Comparison of ENCODE assay signal across 16 cellular contexts in genomic region chr5:162956570-162956969, GRCh38.
DNase-seq lines count a peak whose midpoint lies in the region; ATAC-seq and TF ChIP-seq lines count a peak whose summit lies in the region.
"Had no signal": no experiment of that assay in that cellular context is flagged by ENCODE, and none has a peak within 500 bp of the region (broad histone marks: within the 10 kb centered on the region; RNA-seq: fewer than 3 reads in every experiment).

No MANE protein-coding gene starts in this region.

- no peak overlapping the region for H2AFZ ChIP-seq in MM.1S (ENCODE audit: low read length)

- BruUV-seq in A673 (replicated peaks; lab: Mats Ljungman, UMichigan) = no TSS peak

- H3K9me2 ChIP-seq in MM.1S (replicated peaks; ENCODE audit: insufficient read depth, low read length) = no peaks in the 10 kb centered on the region

- H3K36me3 ChIP-seq in A673 (ENCODE audit: insufficient read depth, low read length, poor library complexity, severe bottlenecking) = no peaks in the 10 kb centered on the region
- no peaks in the 10 kb centered on the region for H3K36me3 ChIP-seq in MM.1S (replicated peaks; ENCODE audit: insufficient read depth, low read length)
- no peaks in the 10 kb centered on the region for H3K36me3 ChIP-seq in endodermal cell (ENCODE audit: control insufficient read depth, insufficient read depth, low read length)

- DNase-seq in A673 (ENCODE audit: low spot score) (no peak), MM.1S (no peak), endodermal cell (no peak), erythroblast (lab: John Stamatoyannopoulos, UW) (no peak), NCI-H1092 (lab: John Stamatoyannopoulos, UW) (no peak)
- DNase-seq: 8988T, C1 segment of cervical spinal cord, HCEC 1CT, NCI-H1105, NCI-H1694 treated with DMSO at 0.1 percent for 48 hours, NCI-H446 had no signal

- WGBS in endodermal cell (ENCODE audit: insufficient coverage in 1 of 2, insufficient read length in 1 of 2), 2 experiments = 90% methylated on average over 1 of the region's 1 CpG; no CpG with 5 or more reads in 1 of the 2 experiments

- POLR2A ChIA-PET in A673 (lab: Charles Lee; ENCODE audit: low non-redundant PET) = no interaction called here

- no peaks in the 10 kb centered on the region for H3K79me2 ChIP-seq in MM.1S (ENCODE audit: low read length)

- H3K4me3 Mint-ChIP-seq in endodermal cell = no peak overlapping the region

- ATAC-seq in GM18511 (IDR thresholded peaks at IDR 0.05; ENCODE audit: unreplicated experiment) = peak; percentile 61
- no peak for ATAC-seq in HG02884 (IDR thresholded peaks at IDR 0.05; ENCODE audit: unreplicated experiment)
- no peak for ATAC-seq in HG03460 (IDR thresholded peaks at IDR 0.05; ENCODE audit: unreplicated experiment)
- ATAC-seq: K562 had no signal

- no peak overlapping the region for H3K4me3 ChIP-seq in A673 (ENCODE audit: low read depth, low read length, poor library complexity, severe bottlenecking)
- no peak overlapping the region for H3K4me3 ChIP-seq in MM.1S (ENCODE audit: low read length)
- no peak overlapping the region for H3K4me3 ChIP-seq in endodermal cell (ENCODE audit: low read length)
- H3K4me3 ChIP-seq: K562 had no signal

- intact Hi-C loops in A673 (cut with micrococcal nuclease; ENCODE audit: unreplicated experiment) = no loop called here

- CTCF ChIA-PET in A673 (lab: Charles Lee) = no interaction called here

- H3K27me3 ChIP-seq in A673 (replicated peaks; ENCODE audit: insufficient read depth, low read depth, low read length, poor library complexity) (no peaks in the 10 kb centered on the region), MM.1S (replicated peaks; ENCODE audit: insufficient read depth, low read length) (no peaks in the 10 kb centered on the region), endodermal cell (ENCODE audit: control insufficient read depth, insufficient read depth, low read length, poor library complexity, severe bottlenecking) (no peaks in the 10 kb centered on the region)

- no peak overlapping the region for H3K9ac ChIP-seq in MM.1S (ENCODE audit: low read length)
- no peak overlapping the region for H3K9ac ChIP-seq in endodermal cell (ENCODE audit: extremely low read depth, low read length, poor library complexity, severe bottlenecking)

- no peaks in the 10 kb centered on the region for H3F3A ChIP-seq in MM.1S (ENCODE audit: insufficient read depth, low read length)

- no peaks in the 10 kb centered on the region for H3K9me3 Mint-ChIP-seq in endodermal cell

- TF ChIP-seq CTCF in A673 (conservative IDR thresholded peaks at IDR 0.05; ENCODE audit: low read depth, low read length) = 0 out of 2 replicates have a peak, but pooled peaks have one; percentile 19
- peak; percentile 21 for TF ChIP-seq CTCF in MM.1S (IDR thresholded peaks at IDR 0.05; ENCODE audit: low read length)
- TF ChIP-seq CTCF in endodermal cell (conservative IDR thresholded peaks at IDR 0.05) = peak; percentile 61

- H3K36me3 Mint-ChIP-seq in endodermal cell (ENCODE audit: low read depth) = no peaks in the 10 kb centered on the region

- no peak overlapping the region for H3K27ac Mint-ChIP-seq in endodermal cell

- H3K9me3 ChIP-seq in A673 (ENCODE audit: low read depth, low read length, poor library complexity, severe bottlenecking) (no peaks in the 10 kb centered on the region), MM.1S (replicated peaks; ENCODE audit: insufficient read depth, low read length) (no peaks in the 10 kb centered on the region), endodermal cell (ENCODE audit: control insufficient read depth, low read length) (no peaks in the 10 kb centered on the region)

- no peak for TF ChIP-seq POLR2A in erythroblast (IDR thresholded peaks at IDR 0.05; ENCODE audit: low read length)

- H3K4me1 ChIP-seq in A673 (ENCODE audit: insufficient read depth, low read length, poor library complexity, severe bottlenecking) = no peaks in the 10 kb centered on the region
- no peaks in the 10 kb centered on the region for H3K4me1 ChIP-seq in MM.1S (ENCODE audit: low read length)
- H3K4me1 ChIP-seq in endodermal cell (ENCODE audit: control insufficient read depth, insufficient read depth, low read length) = no peaks in the 10 kb centered on the region

- H3K27ac ChIP-seq in A673 (ENCODE audit: low read depth, low read length, poor library complexity, severe bottlenecking) (no peak overlapping the region), MM.1S (ENCODE audit: low read length) (no peak overlapping the region), endodermal cell (ENCODE audit: low read depth, low read length) (no peak overlapping the region)
- H3K27ac ChIP-seq: HL-60 had no signal

- no peaks in the 10 kb centered on the region for H3K27me3 Mint-ChIP-seq in endodermal cell (ENCODE audit: insufficient read depth)

- H3K4me1 Mint-ChIP-seq in endodermal cell = no peaks in the 10 kb centered on the region

- H4K20me1 ChIP-seq in MM.1S (ENCODE audit: insufficient read depth, low read length) = no peaks in the 10 kb centered on the region

- no peak overlapping the region for H3K4me2 ChIP-seq in MM.1S (ENCODE audit: low read depth, low read length)
